Comparison of ENCODE assay signal across 26 cellular contexts in genomic region chrX:23202316-23202715, GRCh38.
"Had no signal": no experiment of that assay in that cellular context is flagged by ENCODE, and none has a peak within 500 bp of the region (broad histone marks: within the 10 kb centered on the region; RNA-seq: fewer than 3 reads in every experiment).

No MANE protein-coding gene starts in this region.

- ATAC-seq: naive thymus-derived CD4-positive, alpha-beta T cell; natural killer cell treated with Interleukin-12 subunit alpha and Interleukin-12 subunit beta and Interleukin-15 and Interleukin-18, amount 100 ng/mL, for 72 hours; pancreas; right cardiac atrium; sciatic nerve; stimulated activated effector memory CD8-positive, alpha-beta T cell treated with anti-CD3 and anti-CD28 coated beads, Interleukin-12 subunit alpha, Interleukin-12 subunit beta, amount 100 ng/mL, for 72 hours; upper lobe of right lung had no signal

- H3K36me3 ChIP-seq: left ventricle myocardium inferior, pancreas, prostate gland, spleen, suprapubic skin, thoracic aorta, tibial artery, upper lobe of right lung had no signal

- H3K36me3 Mint-ChIP-seq: mesothelial cell of epicardium; naive thymus-derived CD4-positive, alpha-beta T cell; natural killer cell treated with Interleukin-12 subunit alpha and Interleukin-12 subunit beta and Interleukin-15 and Interleukin-18, amount 100 ng/mL, for 72 hours; stimulated activated effector memory CD8-positive, alpha-beta T cell treated with anti-CD3 and anti-CD28 coated beads, Interleukin-12 subunit alpha, Interleukin-12 subunit beta, amount 100 ng/mL, for 72 hours had no signal

- H3K4me1 Mint-ChIP-seq: mesothelial cell of epicardium; naive thymus-derived CD4-positive, alpha-beta T cell; stimulated activated effector memory CD8-positive, alpha-beta T cell treated with anti-CD3 and anti-CD28 coated beads, Interleukin-12 subunit alpha, Interleukin-12 subunit beta, amount 100 ng/mL, for 72 hours had no signal

- H3K27ac Mint-ChIP-seq: mesothelial cell of epicardium; naive thymus-derived CD4-positive, alpha-beta T cell; natural killer cell treated with Interleukin-12 subunit alpha and Interleukin-12 subunit beta and Interleukin-15 and Interleukin-18, amount 100 ng/mL, for 72 hours; stimulated activated effector memory CD8-positive, alpha-beta T cell treated with anti-CD3 and anti-CD28 coated beads, Interleukin-12 subunit alpha, Interleukin-12 subunit beta, amount 100 ng/mL, for 72 hours; stimulated activated naive CD8-positive, alpha-beta T cell treated with anti-CD3 and anti-CD28 coated beads, Interleukin-15, Interleukin-2, amounts not matched to agents 100 ng/mL and 50 ng/mL, for 24 hours had no signal

- H3K4me1 ChIP-seq: left ventricle myocardium inferior, pancreas, prostate gland, spleen, suprapubic skin, tibial artery, upper lobe of right lung had no signal

- DNase-seq: hippocampal formation; islet precursor cell; left ventricle myocardium inferior; mesendoderm; naive thymus-derived CD4-positive, alpha-beta T cell; nucleus accumbens; pancreas; posterior cingulate gyrus; retina; right cardiac atrium; small intestine; spleen; stimulated activated CD4-positive, alpha-beta T cell treated with anti-CD3 and anti-CD28 coated beads, Interleukin-4, amount 100 ng/mL, for 24 hours; stimulated activated naive CD4-positive, alpha-beta T cell; tibial artery; trophoblast cell; upper lobe of right lung had no signal

- H3K27me3 Mint-ChIP-seq: naive thymus-derived CD4-positive, alpha-beta T cell; natural killer cell treated with Interleukin-12 subunit alpha and Interleukin-12 subunit beta and Interleukin-15 and Interleukin-18, amount 100 ng/mL, for 72 hours; stimulated activated naive CD8-positive, alpha-beta T cell treated with anti-CD3 and anti-CD28 coated beads, Interleukin-15, Interleukin-2, amounts not matched to agents 100 ng/mL and 50 ng/mL, for 24 hours had no signal

- H3K27ac ChIP-seq: left ventricle myocardium inferior, pancreas, prostate gland, spleen, suprapubic skin, thoracic aorta, tibial artery, upper lobe of right lung had no signal

- H3K4me3 ChIP-seq: left ventricle myocardium inferior, lung, pancreas, prostate gland, spleen, suprapubic skin, thoracic aorta, tibial artery, upper lobe of right lung had no signal

- H3K27me3 ChIP-seq: spleen, suprapubic skin, tibial artery, upper lobe of right lung had no signal

- H3K9me3 ChIP-seq: left ventricle myocardium inferior, pancreas, prostate gland, spleen, suprapubic skin, thoracic aorta, tibial artery, upper lobe of right lung had no signal

- H3K4me3 Mint-ChIP-seq: mesothelial cell of epicardium; naive thymus-derived CD4-positive, alpha-beta T cell; natural killer cell treated with Interleukin-12 subunit alpha and Interleukin-12 subunit beta and Interleukin-15 and Interleukin-18, amount 100 ng/mL, for 72 hours; stimulated activated effector memory CD8-positive, alpha-beta T cell treated with anti-CD3 and anti-CD28 coated beads, Interleukin-12 subunit alpha, Interleukin-12 subunit beta, amount 100 ng/mL, for 72 hours; stimulated activated naive CD8-positive, alpha-beta T cell treated with anti-CD3 and anti-CD28 coated beads, Interleukin-15, Interleukin-2, amounts not matched to agents 100 ng/mL and 50 ng/mL, for 24 hours had no signal

- H3K9me3 Mint-ChIP-seq: natural killer cell treated with Interleukin-12 subunit alpha and Interleukin-12 subunit beta and Interleukin-15 and Interleukin-18, amount 100 ng/mL, for 72 hours; stimulated activated effector memory CD8-positive, alpha-beta T cell treated with anti-CD3 and anti-CD28 coated beads, Interleukin-12 subunit alpha, Interleukin-12 subunit beta, amount 100 ng/mL, for 72 hours; stimulated activated naive CD8-positive, alpha-beta T cell treated with anti-CD3 and anti-CD28 coated beads, Interleukin-15, Interleukin-2, amounts not matched to agents 100 ng/mL and 50 ng/mL, for 24 hours had no signal
